ENCODE assay signal across 16 cellular contexts in genomic region chr2:201546576-201546975, GRCh38.
A peak's percentile ranks its signal among the peaks of the same experiment; 100 is the strongest.
DNase-seq lines count a peak whose midpoint lies in the region; ATAC-seq and TF ChIP-seq lines count a peak whose summit lies in the region.
"Had no signal": no experiment of that assay in that cellular context is flagged by ENCODE, and none has a peak within 500 bp of the region (broad histone marks: within the 10 kb centered on the region; RNA-seq: fewer than 3 reads in every experiment).

No MANE protein-coding gene starts in this region.

- no peaks in the 10 kb centered on the region for H3K36me3 ChIP-seq in DOHH2 (ENCODE audit: control insufficient read depth, low read length)
- H3K36me3 ChIP-seq in MG63, result no peaks in the 10 kb centered on the region
- no peaks in the 10 kb centered on the region for H3K36me3 ChIP-seq in uterus
- H3K36me3 ChIP-seq: ascending aorta, left ventricle myocardium inferior, right atrium auricular region had no signal

- H3K27me3 ChIP-seq in DOHH2 (ENCODE audit: control insufficient read depth, low read length) (peaks cover 5% of the 10 kb centered on the region), MG63 (no peaks in the 10 kb centered on the region), uterus (no peaks in the 10 kb centered on the region)
- H3K27me3 ChIP-seq: ascending aorta, right atrium auricular region had no signal

- H3K9me3 ChIP-seq in DOHH2 (ENCODE audit: control insufficient read depth, insufficient read depth, low read length) (no peaks in the 10 kb centered on the region), MG63 (no peaks in the 10 kb centered on the region), uterus (no peaks in the 10 kb centered on the region)
- H3K9me3 ChIP-seq: ascending aorta, left ventricle myocardium inferior, right atrium auricular region had no signal

- no peaks in the 10 kb centered on the region for H3F3A ChIP-seq in DOHH2 (ENCODE audit: control insufficient read depth, insufficient read depth)

- no peaks in the 10 kb centered on the region for H3K79me2 ChIP-seq in DOHH2 (ENCODE audit: control insufficient read depth, low read length)

- TF ChIP-seq CTCF in DOHH2 (IDR thresholded peaks at IDR 0.05; ENCODE audit: low read depth, low read length, poor library complexity, severe bottlenecking), result no peak
- no peak for TF ChIP-seq CTCF in uterus (IDR thresholded peaks at IDR 0.05)

- 0 out of 2 replicates have a peak overlapping the region, but pooled peaks have one; percentile 12 for H3K4me2 ChIP-seq in DOHH2 (ENCODE audit: low read length)

- ATAC-seq in Right ventricle myocardium inferior, result no peak
- ATAC-seq: stimulated activated naive CD8-positive, alpha-beta T cell treated with anti-CD3 and anti-CD28 coated beads, Interleukin-15, Interleukin-2, amounts not matched to agents 100 U/mL and 50 U/mL, for 24 hours had no signal

- no peaks in the 10 kb centered on the region for H4K20me1 ChIP-seq in DOHH2 (ENCODE audit: control insufficient read depth, insufficient read depth, low read depth, low read length)

- H3K27ac ChIP-seq in DOHH2 (ENCODE audit: low read depth, low read length) (no peak overlapping the region), uterus (no peak overlapping the region)
- H3K27ac ChIP-seq: ascending aorta, left ventricle myocardium inferior, right atrium auricular region had no signal

- DNase-seq in MG63 (peak; percentile 8), dermis blood vessel endothelial cell (peak; percentile 52), skeletal muscle cell (ENCODE audit: low read depth) (peak; percentile 72), RPMI8226 (no peak), NCI-H1436 (lab: John Stamatoyannopoulos, UW) (no peak), Right ventricle myocardium inferior (ENCODE audit: missing footprints) (no peak), uterus (no peak)
- DNase-seq: activated CD4-positive, alpha-beta T cell treated with anti-CD3 and anti-CD28 coated beads, Interleukin-2, amount 10 ng/mL, durations not matched to agents 7 days and 5 days; GDM1; left ventricle myocardium inferior; NCI-H1417; NCI-H82; stimulated activated naive CD8-positive, alpha-beta T cell treated with anti-CD3 and anti-CD28 coated beads, Interleukin-15, Interleukin-2, amounts not matched to agents 100 U/mL and 50 U/mL, for 24 hours had no signal

- no peak for TF ChIP-seq POLR2A in uterus (IDR thresholded peaks at IDR 0.05)

- H3K4me1 ChIP-seq in DOHH2 (ENCODE audit: control insufficient read depth, low read length) (peaks cover 4% of the 10 kb centered on the region; the same call in 1 of the 2 replicates), uterus (no peaks in the 10 kb centered on the region)
- H3K4me1 ChIP-seq: ascending aorta, left ventricle myocardium inferior, right atrium auricular region had no signal

- intact Hi-C loops in Right ventricle myocardium inferior (cut with DNase I), result no loop called here
- intact Hi-C loops in uterus (cut with DNase I; ENCODE audit: low total_unique reads), result no loop called here

- no peaks in the 10 kb centered on the region for H3K9me2 ChIP-seq in DOHH2 (replicated peaks; ENCODE audit: control insufficient read depth, low read length)

- no peak overlapping the region for H3K4me3 ChIP-seq in DOHH2 (ENCODE audit: low read length)
- 0 out of 2 replicates have a peak overlapping the region, but pooled peaks have one; percentile 6 for H3K4me3 ChIP-seq in MG63
- H3K4me3 ChIP-seq in skeletal muscle cell (ENCODE audit: low read depth, low read length), result no peak overlapping the region
- no peak overlapping the region for H3K4me3 ChIP-seq in uterus
- H3K4me3 ChIP-seq: ascending aorta, left ventricle myocardium inferior, right atrium auricular region had no signal

Comparison
In these comparisons a context has a peak if more than half of its experiments do, and no peak if none do; other contexts are left out.
1. DNase-seq: peak in MG63 (single experiment), dermis blood vessel endothelial cell (single experiment) and skeletal muscle cell (single experiment); none in RPMI8226 (single experiment), NCI-H1436 (single experiment), Right ventricle myocardium inferior (single experiment) and uterus (0 of 2).